In genomic region chr6:156777577-156777865, GRCh38 we compare ENCODE assay signal across 8 cellular contexts. TPM values are rescaled to one million over a fixed set of nuclear protein-coding genes. Genes with fewer than 3 reads are reported as not detected.
DNase-seq lines count a peak whose midpoint lies in the region; ATAC-seq and TF ChIP-seq lines count a peak whose summit lies in the region.

No MANE protein-coding gene starts in this region.

- no peak for ATAC-seq in CD8-positive, alpha-beta T cell
- no peak for ATAC-seq in GM18511 (IDR thresholded peaks at IDR 0.05; ENCODE audit: unreplicated experiment)

- no peaks in the 10 kb centered on the region for H3K36me3 ChIP-seq in CD8-positive, alpha-beta T cell (ENCODE audit: insufficient read depth, low read length)
- H3K36me3 ChIP-seq in HUES48 (ENCODE audit: control insufficient read depth, insufficient read depth, low read length): no peaks in the 10 kb centered on the region

- H3K4me1 ChIP-seq in CD8-positive, alpha-beta T cell (ENCODE audit: insufficient read depth, low read length): peaks cover 6% of the 10 kb centered on the region
- H3K4me1 ChIP-seq in HUES48 (ENCODE audit: control insufficient read depth, insufficient read depth, low read length): peaks cover 64% of the 10 kb centered on the region

- no peak for DNase-seq in CD8-positive, alpha-beta T cell
- DNase-seq in coronary artery (ENCODE audit: low spot score) (no peak), nephron progenitor cell (no peak), GM13977 (ENCODE audit: low spot score) (no peak), NCI-H2029 (lab: John Stamatoyannopoulos, UW) (no peak)
- DNase-seq in stimulated activated CD4-positive, alpha-beta T cell treated with anti-CD3 and anti-CD28 coated beads, Interleukin-4, amount 100 ng/mL, for 1 hour: no peak

- peak overlapping the region; percentile 46 for H3K4me3 ChIP-seq in CD8-positive, alpha-beta T cell (ENCODE audit: low read depth, low read length)
- H3K4me3 ChIP-seq in HUES48 (ENCODE audit: low read depth, low read length): peak overlapping the region; percentile 90
- peak overlapping the region; percentile 86 for H3K4me3 ChIP-seq in coronary artery

- no peaks in the 10 kb centered on the region for H3K27me3 ChIP-seq in CD8-positive, alpha-beta T cell (ENCODE audit: insufficient read depth, low read length)
- no peaks in the 10 kb centered on the region for H3K27me3 ChIP-seq in HUES48 (ENCODE audit: control insufficient read depth, insufficient read depth, low read length)

- no peaks in the 10 kb centered on the region for H3K9me3 ChIP-seq in CD8-positive, alpha-beta T cell (ENCODE audit: low read length)
- H3K9me3 ChIP-seq in HUES48 (ENCODE audit: control insufficient read depth, insufficient read depth, low read length): no peaks in the 10 kb centered on the region

- POLR2A ChIA-PET in CD8-positive, alpha-beta T cell (lab: Charles Lee): interaction anchor here (0.9 to 5.9 kb wide), 10 partner anchors 10 to 276 kb away, joined by 3 to 75 read pairs (median 5); no protein-coding TSS in a partner anchor

- CTCF ChIA-PET in CD8-positive, alpha-beta T cell (lab: Charles Lee): interaction anchor here (2.3 kb wide), 1 partner anchor 91 kb away, joined by 8 read pairs; no protein-coding TSS in a partner anchor

- peaks cover 35% of the 10 kb centered on the region for H3K4me1 Mint-ChIP-seq in CD8-positive, alpha-beta T cell (ENCODE audit: low read depth)
- peaks cover 63% of the 10 kb centered on the region for H3K4me1 Mint-ChIP-seq in nephron progenitor cell

- TF ChIP-seq CTCF in CD8-positive, alpha-beta T cell (IDR thresholded peaks at IDR 0.05): no peak
- TF ChIP-seq CTCF in coronary artery (IDR thresholded peaks at IDR 0.05) (no peak), nephron progenitor cell (IDR thresholded peaks at IDR 0.05) (no peak), GM13977 (IDR thresholded peaks at IDR 0.05; ENCODE audit: extremely low read depth, insufficient read depth, missing control alignments) (no peak)

- no peaks in the 10 kb centered on the region for H3K9me3 Mint-ChIP-seq in CD8-positive, alpha-beta T cell
- H3K9me3 Mint-ChIP-seq in nephron progenitor cell: no peaks in the 10 kb centered on the region

- peak overlapping the region; percentile 90 for H3K4me3 Mint-ChIP-seq in CD8-positive, alpha-beta T cell
- H3K4me3 Mint-ChIP-seq in nephron progenitor cell: peak overlapping the region; percentile 92

- in situ Hi-C loops in GM13977 (cut with MboI; ENCODE audit: low pct_unique_long_range_greater_than_20kb, low sequenced_read_pairs, unreplicated experiment): no loop called here

- peak overlapping the region; percentile 96 for H3K27ac Mint-ChIP-seq in CD8-positive, alpha-beta T cell
- H3K27ac Mint-ChIP-seq in nephron progenitor cell: no peak overlapping the region

- peak overlapping the region; percentile 92 for H3K9ac ChIP-seq in HUES48 (ENCODE audit: low read depth, low read length)

- intact Hi-C loops in CD8-positive, alpha-beta T cell (cut with DNase I, micrococcal nuclease): loop anchor here (1.0 to 10.0 kb wide), 15 partner anchors 57 to 1465 kb away; partner anchors contain the start of genes TFB1M (in 2 of the 2) and ZDHHC14 (in 1 of the 2)

- H3K36me3 Mint-ChIP-seq in CD8-positive, alpha-beta T cell: peaks cover 12% of the 10 kb centered on the region
- no peaks in the 10 kb centered on the region for H3K36me3 Mint-ChIP-seq in nephron progenitor cell (ENCODE audit: low read depth)

- H3K27me3 Mint-ChIP-seq in CD8-positive, alpha-beta T cell (ENCODE audit: low read depth): no peaks in the 10 kb centered on the region
- peaks cover 14% of the 10 kb centered on the region for H3K27me3 Mint-ChIP-seq in nephron progenitor cell (ENCODE audit: low read depth, poor library complexity)

- peak overlapping the region; percentile 79 for H3K27ac ChIP-seq in CD8-positive, alpha-beta T cell (ENCODE audit: low read depth, low read length)
- H3K27ac ChIP-seq in HUES48 (ENCODE audit: low read depth, low read length) (peak overlapping the region; percentile 97), coronary artery (peak overlapping the region; percentile 96 to 99)

RNA-seq across cellular contexts. Expression of gene ARID1B, which starts 0.3 kb away (rescaled TPM):
- 100 to 1,000 TPM in 1 of 2 experiments, 10 to 100 TPM in 1; 98.4 to 111 TPM for total RNA-seq in CD8-positive, alpha-beta T cell
